Comparison of ENCODE assay signal across 17 cellular contexts in the genomic region with DNA sequence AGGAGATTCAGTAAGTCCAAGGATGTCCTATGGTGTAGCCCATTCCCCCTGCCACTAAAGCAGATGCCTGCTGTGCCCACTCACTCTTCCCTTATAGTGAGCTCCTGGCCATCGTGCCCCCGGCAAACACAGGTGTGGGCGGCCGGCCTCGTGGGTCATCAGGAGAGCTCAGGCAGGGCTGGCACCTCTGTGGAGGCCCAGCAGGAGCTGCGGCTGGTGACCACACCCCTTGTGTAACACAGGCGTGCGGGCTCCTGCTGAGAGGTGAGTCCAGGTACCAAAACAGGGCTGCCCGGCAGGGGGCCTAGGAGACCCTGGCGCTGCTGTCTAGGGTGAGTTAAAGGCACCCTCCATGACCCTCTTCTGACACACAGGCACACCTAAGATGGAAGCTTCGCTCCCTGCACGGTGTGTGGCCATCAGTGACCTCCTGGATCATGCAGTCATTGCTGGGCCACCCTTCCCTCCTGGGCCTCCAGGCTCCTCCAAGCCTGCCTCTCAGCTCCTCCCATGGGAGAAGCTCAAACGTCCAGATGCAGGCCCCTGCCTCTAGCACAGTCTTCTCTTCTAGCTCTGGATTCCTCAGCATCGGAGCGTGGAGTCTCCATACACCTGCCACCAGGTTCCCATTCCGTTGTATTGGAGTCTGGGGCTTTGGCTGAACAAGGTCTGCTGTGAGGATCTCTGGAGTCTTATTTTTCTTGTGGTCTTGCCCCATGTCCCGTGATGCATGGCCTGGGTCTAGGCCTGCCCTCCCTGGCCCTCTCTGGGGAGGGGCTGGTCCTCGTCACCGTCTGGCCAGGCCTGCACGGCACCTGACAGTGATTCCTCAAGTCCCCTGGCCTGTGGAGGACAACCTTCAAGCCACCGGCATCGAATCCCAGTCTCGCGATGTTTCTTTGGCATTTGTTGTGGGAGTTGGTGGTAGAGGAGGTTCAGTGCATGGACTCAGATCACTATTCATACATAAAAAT.
DNase-seq lines count a peak whose midpoint lies in the region; ATAC-seq, FAIRE-seq and TF ChIP-seq lines count a peak whose summit lies in the region.
"Had no signal": no experiment of that assay in that cellular context is flagged by ENCODE, and none has a peak within 500 bp of the region (broad histone marks: within the 10 kb centered on the region; RNA-seq: fewer than 3 reads in every experiment).

No MANE protein-coding gene starts in this region.

- H3K9ac ChIP-seq in HepG2 (ENCODE audit: insufficient read depth, low read depth, low read length), result no peak overlapping the region
- H3K9ac ChIP-seq: BLaER1 treated with 17β-estradiol and CSF1 and Interleukin-3, amounts not matched to agents 10 nM and 100 nM; GM23248 had no signal

- no peak for TF ChIP-seq EP300 in HepG2 (IDR thresholded peaks at IDR 0.05; ENCODE audit: low read depth in 2 of 2, low read length in 2 of 2)
- TF ChIP-seq EP300 in HepG2 (CRISPR knock-in tag; IDR thresholded peaks at IDR 0.05; ENCODE audit: borderline replicate concordance), result no peak

- no peak overlapping the region for H3K4me3 ChIP-seq in HepG2 (replicated peaks in 1 of 3; ENCODE audit: insufficient read depth in 1 of 3, low read depth in 2 of 3, low read length in 3 of 3)
- no peak overlapping the region for H3K4me3 ChIP-seq in right lobe of liver
- H3K4me3 ChIP-seq in coronary artery, result no peak overlapping the region
- H3K4me3 ChIP-seq: BLaER1 treated with 17β-estradiol and CSF1 and Interleukin-3, amounts not matched to agents 10 nM and 100 nM; GM12878; GM23248 had no signal

- TF ChIP-seq RAD21 in HepG2 (CRISPR knock-in tag; IDR thresholded peaks at IDR 0.05), result no peak

- H3K9me3 ChIP-seq in HepG2 (ENCODE audit: low read length) (no peaks in the 10 kb centered on the region), right lobe of liver (no peaks in the 10 kb centered on the region)

- H3K9me3 Mint-ChIP-seq in stimulated activated effector memory CD8-positive, alpha-beta T cell treated with anti-CD3 and anti-CD28 coated beads, Interleukin-12 subunit alpha, Interleukin-12 subunit beta, amount 100 ng/mL, for 72 hours, result no peaks in the 10 kb centered on the region
- no peaks in the 10 kb centered on the region for H3K9me3 Mint-ChIP-seq in activated naive CD8-positive, alpha-beta T cell treated with anti-CD3 and anti-CD28 coated beads, Interleukin-2, amount 50 U/mL, for 24 hours
- H3K9me3 Mint-ChIP-seq: CD4-positive, alpha-beta T cell had no signal

- H3K36me3 Mint-ChIP-seq in stimulated activated effector memory CD8-positive, alpha-beta T cell treated with anti-CD3 and anti-CD28 coated beads, Interleukin-12 subunit alpha, Interleukin-12 subunit beta, amount 100 ng/mL, for 72 hours, result no peaks in the 10 kb centered on the region
- H3K36me3 Mint-ChIP-seq in activated naive CD8-positive, alpha-beta T cell treated with anti-CD3 and anti-CD28 coated beads, Interleukin-2, amount 50 U/mL, for 24 hours (ENCODE audit: low read depth), result no peaks in the 10 kb centered on the region

- no peaks in the 10 kb centered on the region for H3K79me2 ChIP-seq in HepG2 (ENCODE audit: insufficient read depth, low read length)

- WGBS in HepG2 (ENCODE audit: low lambda C conversion rate), result 61% methylated on average over 23 of the region's 24 CpGs
- 100% methylated on average over 4 of the region's 24 CpGs for WGBS in right lobe of liver (ENCODE audit: insufficient coverage, low coverage, low lambda C conversion rate, missing lambda C conversion rate)

- no peak overlapping the region for H3K4me2 ChIP-seq in HepG2 (ENCODE audit: low read depth, low read length)
- H3K4me2 ChIP-seq: BLaER1 treated with 17β-estradiol and CSF1 and Interleukin-3, amounts not matched to agents 10 nM and 100 nM had no signal

- in situ Hi-C loops in HepG2 (cut with HindIII; ENCODE audit: extremely low pct_ligation_motif_present, low pct_unique_long_range_greater_than_20kb), result no loop called here

- TF ChIP-seq POLR2A in HepG2 (IDR thresholded peaks at IDR 0.05; ENCODE audit: insufficient read depth in 1 of 2, low read depth in 2 of 2, low read length in 2 of 2) (no peak), right lobe of liver (IDR thresholded peaks at IDR 0.05) (no peak)

- CTCF ChIA-PET in HepG2 (lab: Yijun Ruan, JAX; ENCODE audit: low intra/inter-chr PET ratio, low total read pairs), result no interaction called here

- no peaks in the 10 kb centered on the region for H3K4me1 ChIP-seq in HepG2 (ENCODE audit: insufficient read depth, low read length)
- H3K4me1 ChIP-seq in right lobe of liver, result peaks cover 0 to 15% (median 4%) of the 10 kb centered on the region in 4 donors

- intact Hi-C loops in HepG2 (cut with micrococcal nuclease; ENCODE audit: unreplicated experiment) (loop anchor here (10.0 kb wide), 1 partner anchor 208 kb away; no protein-coding TSS in a partner anchor), right lobe of liver (cut with DNase I) (loop anchor here in 1 of 2 donors (2.0 kb wide), 1 partner anchor 16 kb away; no protein-coding TSS in a partner anchor)

- H3K4me3 Mint-ChIP-seq in stimulated activated effector memory CD8-positive, alpha-beta T cell treated with anti-CD3 and anti-CD28 coated beads, Interleukin-12 subunit alpha, Interleukin-12 subunit beta, amount 100 ng/mL, for 72 hours, result no peak overlapping the region
- H3K4me3 Mint-ChIP-seq in activated naive CD8-positive, alpha-beta T cell treated with anti-CD3 and anti-CD28 coated beads, Interleukin-2, amount 50 U/mL, for 24 hours, result no peak overlapping the region
- H3K4me3 Mint-ChIP-seq: CD4-positive, alpha-beta T cell had no signal

- POLR2A ChIA-PET in HepG2 (lab: Yijun Ruan, JAX), result no interaction called here

- no peak overlapping the region for H3K27ac ChIP-seq in HepG2 (ENCODE audit: extremely low read length, insufficient read depth, low read length)
- no peak overlapping the region for H3K27ac ChIP-seq in right lobe of liver
- no peak overlapping the region for H3K27ac ChIP-seq in coronary artery
- H3K27ac ChIP-seq: BLaER1 treated with 17β-estradiol and CSF1 and Interleukin-3, amounts not matched to agents 10 nM and 100 nM; GM23248 had no signal

- no peak for FAIRE-seq in HepG2 (lab: Jason Lieb, UNC)
- FAIRE-seq: GM12878, GM18507, H54 had no signal

- no peaks in the 10 kb centered on the region for H4K20me1 ChIP-seq in HepG2 (ENCODE audit: insufficient read depth, low read length)
- H4K20me1 ChIP-seq: BLaER1 treated with 17β-estradiol and CSF1 and Interleukin-3, amounts not matched to agents 10 nM and 100 nM had no signal

- no TSS peak for BruUV-seq in HepG2 (replicated peaks; lab: Mats Ljungman, UMichigan)

- H2AFZ ChIP-seq in HepG2 (ENCODE audit: low read length), result no peak overlapping the region
- H2AFZ ChIP-seq: GM23248 had no signal

- no peaks in the 10 kb centered on the region for H3K4me1 Mint-ChIP-seq in stimulated activated effector memory CD8-positive, alpha-beta T cell treated with anti-CD3 and anti-CD28 coated beads, Interleukin-12 subunit alpha, Interleukin-12 subunit beta, amount 100 ng/mL, for 72 hours
- no peaks in the 10 kb centered on the region for H3K4me1 Mint-ChIP-seq in activated naive CD8-positive, alpha-beta T cell treated with anti-CD3 and anti-CD28 coated beads, Interleukin-2, amount 50 U/mL, for 24 hours

- H3K27ac Mint-ChIP-seq in stimulated activated effector memory CD8-positive, alpha-beta T cell treated with anti-CD3 and anti-CD28 coated beads, Interleukin-12 subunit alpha, Interleukin-12 subunit beta, amount 100 ng/mL, for 72 hours, result no peak overlapping the region
- H3K27ac Mint-ChIP-seq in activated naive CD8-positive, alpha-beta T cell treated with anti-CD3 and anti-CD28 coated beads, Interleukin-2, amount 50 U/mL, for 24 hours, result no peak overlapping the region
- H3K27ac Mint-ChIP-seq: CD4-positive, alpha-beta T cell had no signal

- DNase-seq in HepG2 (ENCODE audit: low spot score) (no peak), right lobe of liver (no peak), coronary artery (ENCODE audit: low spot score) (peak; percentile 66), NCI-H128 (lab: John Stamatoyannopoulos, UW; ENCODE audit: unreplicated experiment) (no peak)
- no peak for DNase-seq in stimulated activated effector memory CD8-positive, alpha-beta T cell treated with anti-CD3 and anti-CD28 coated beads, Interleukin-12 subunit alpha, Interleukin-12 subunit beta, amount 100 ng/mL, for 72 hours (ENCODE audit: low spot score in 2 of 2)
- DNase-seq in activated naive CD8-positive, alpha-beta T cell treated with anti-CD3 and anti-CD28 coated beads, Interleukin-2, amount 50 U/mL, for 24 hours, result no peak
- DNase-seq: ACHN; CD4-positive, alpha-beta T cell; DMS79; GM23248; IMR-90 had no signal

- no peak for TF ChIP-seq CTCF in HepG2 (CRISPR knock-in tag; IDR thresholded peaks at IDR 0.05)
- TF ChIP-seq CTCF in right lobe of liver (IDR thresholded peaks at IDR 0.05), result no peak
- TF ChIP-seq CTCF in coronary artery (IDR thresholded peaks at IDR 0.05), result no peak

- ATAC-seq in HepG2 (peak; percentile 21; the same call in 2 of the 3 replicates), right lobe of liver (no peak), GM18873 (IDR thresholded peaks at IDR 0.05; ENCODE audit: low FRiP score, unreplicated experiment) (no peak)
- ATAC-seq in stimulated activated effector memory CD8-positive, alpha-beta T cell treated with anti-CD3 and anti-CD28 coated beads, Interleukin-12 subunit alpha, Interleukin-12 subunit beta, amount 100 ng/mL, for 72 hours, result peak; percentile 31
- ATAC-seq in activated naive CD8-positive, alpha-beta T cell treated with anti-CD3 and anti-CD28 coated beads, Interleukin-2, amount 50 U/mL, for 24 hours, result no peak
- ATAC-seq: GM12878, HCT116 had no signal

- H3K27me3 ChIP-seq in HepG2 (ENCODE audit: control insufficient read depth in 1 of 2, insufficient read depth in 2 of 2, low read length in 2 of 2) (peaks cover 0 to 4% of the 10 kb centered on the region in 2 experiments; a peak in 2 of 5 replicates), right lobe of liver (no peaks in the 10 kb centered on the region)
- H3K27me3 ChIP-seq: BLaER1 treated with 17β-estradiol and CSF1 and Interleukin-3, amounts not matched to agents 10 nM and 100 nM had no signal

- H3K36me3 ChIP-seq in HepG2 (replicated peaks in 1 of 2; ENCODE audit: control insufficient read depth in 1 of 2, insufficient read depth in 2 of 2, low read length in 2 of 2), result no peaks in the 10 kb centered on the region
- no peaks in the 10 kb centered on the region for H3K36me3 ChIP-seq in right lobe of liver
- H3K36me3 ChIP-seq: BLaER1 treated with 17β-estradiol and CSF1 and Interleukin-3, amounts not matched to agents 10 nM and 100 nM had no signal

- H3K27me3 Mint-ChIP-seq in activated naive CD8-positive, alpha-beta T cell treated with anti-CD3 and anti-CD28 coated beads, Interleukin-2, amount 50 U/mL, for 24 hours, result peaks cover 4% of the 10 kb centered on the region
- H3K27me3 Mint-ChIP-seq: CD4-positive, alpha-beta T cell had no signal

TF ChIP-seq in HepG2, 621 proteins besides CTCF, POLR2A, EP300 and RAD21:
- no peak for TF ChIP-seq ZZZ3 (CRISPR knock-in tag; IDR thresholded peaks at IDR 0.05; ENCODE audit: borderline replicate concordance)
- TF ChIP-seq KDM5B (CRISPR knock-in tag; IDR thresholded peaks at IDR 0.05; ENCODE audit: borderline replicate concordance), result 0 out of 2 replicates have a peak, but pooled peaks have one; percentile 16

Comparison
In these comparisons a context has a peak if more than half of its experiments do, and no peak if none do; other contexts are left out.
1. ATAC-seq: peak in HepG2 (single experiment) and stimulated activated effector memory CD8-positive, alpha-beta T cell treated with anti-CD3 and anti-CD28 coated beads, Interleukin-12 subunit alpha, Interleukin-12 subunit beta, amount 100 ng/mL, for 72 hours (single experiment); none in right lobe of liver (0 of 4), GM18873 (single experiment) and activated naive CD8-positive, alpha-beta T cell treated with anti-CD3 and anti-CD28 coated beads, Interleukin-2, amount 50 U/mL, for 24 hours (single experiment).